8 cellular contexts compared by ENCODE assay signal in genomic region chr5:34008721-34009120, GRCh38. TPM values are rescaled to one million over a fixed set of nuclear protein-coding genes. Genes with fewer than 3 reads are reported as not detected.
DNase-seq lines count a peak whose midpoint lies in the region; ATAC-seq, FAIRE-seq and TF ChIP-seq lines count a peak whose summit lies in the region.

No MANE protein-coding gene starts in this region.

- ATAC-seq in GM21825 (IDR thresholded peaks at IDR 0.05; ENCODE audit: unreplicated experiment) = no peak

- H3K9me3 ChIP-seq in Karpas-422 (ENCODE audit: low read length) = no peaks in the 10 kb centered on the region
- no peaks in the 10 kb centered on the region for H3K9me3 ChIP-seq in muscle layer of colon (ENCODE audit: low read length)

- H3K4me1 Mint-ChIP-seq in CD14-positive monocyte = peaks cover 19% of the 10 kb centered on the region

- peaks cover 17% of the 10 kb centered on the region for H3K79me2 ChIP-seq in Karpas-422 (ENCODE audit: low read length)

- peaks cover 0 to 3% (median 2%) of the 10 kb centered on the region in 3 donors for H3K27me3 Mint-ChIP-seq in CD14-positive monocyte (ENCODE audit: low read depth in 3 of 3)

- H3K9ac ChIP-seq in Karpas-422 (ENCODE audit: low read length) (peak overlapping the region; percentile 91), muscle layer of colon (ENCODE audit: low read length) (peak overlapping the region; percentile 45)

- H2AFZ ChIP-seq in Karpas-422 (ENCODE audit: low read length) = peak overlapping the region; percentile 90; the same call in 1 of the 2 replicates

- no peaks in the 10 kb centered on the region for H3K9me2 ChIP-seq in Karpas-422 (replicated peaks; ENCODE audit: insufficient read depth, low read length)

- H3K4me1 ChIP-seq in Karpas-422 (ENCODE audit: low read length) = peaks cover 34% of the 10 kb centered on the region
- peaks cover 27% of the 10 kb centered on the region for H3K4me1 ChIP-seq in muscle layer of colon (ENCODE audit: insufficient read depth, low read length)

- DNase-seq in CD14-positive monocyte (ENCODE audit: low spot score) (no peak), Karpas-422 (peak; percentile 59), brain microvascular endothelial cell (no peak), occipital lobe (lab: John Stamatoyannopoulos, UW) (no peak), D721Med (ENCODE audit: insufficient read length, low spot score) (no peak), NCI-H187 (lab: John Stamatoyannopoulos, UW) (no peak)

- FAIRE-seq in D721Med (lab: Jason Lieb, UNC) = no peak

- H3K4me2 ChIP-seq in Karpas-422 (ENCODE audit: low read depth, low read length, poor library complexity, severe bottlenecking) = peak overlapping the region; percentile 80

- H3K27ac ChIP-seq in Karpas-422 (ENCODE audit: low read length) = peak overlapping the region; percentile 82
- H3K27ac ChIP-seq in brain microvascular endothelial cell = peak overlapping the region; percentile 81
- peak overlapping the region; percentile 79 for H3K27ac ChIP-seq in muscle layer of colon (ENCODE audit: low read depth, low read length)

- peaks cover 5% of the 10 kb centered on the region; the same call in 1 of the 2 replicates for H3K36me3 ChIP-seq in Karpas-422 (ENCODE audit: insufficient read depth, low read length)
- no peaks in the 10 kb centered on the region for H3K36me3 ChIP-seq in brain microvascular endothelial cell (replicated peaks)
- peaks cover 9% of the 10 kb centered on the region for H3K36me3 ChIP-seq in muscle layer of colon (ENCODE audit: insufficient read depth, low read length)

- no peaks in the 10 kb centered on the region for H3K27me3 ChIP-seq in Karpas-422 (ENCODE audit: low read length)
- H3K27me3 ChIP-seq in brain microvascular endothelial cell (replicated peaks) = no peaks in the 10 kb centered on the region
- no peaks in the 10 kb centered on the region for H3K27me3 ChIP-seq in muscle layer of colon (ENCODE audit: control insufficient read depth in 1 of 2, insufficient read depth in 2 of 2, low read length in 2 of 2)

- in situ Hi-C loops in brain microvascular endothelial cell (cut with HindIII; ENCODE audit: low pct_ligation_motif_present, low sequenced_read_pairs) = no loop called here

- peaks cover 0 to 5% (median 0%) of the 10 kb centered on the region in 7 donors for H3K9me3 Mint-ChIP-seq in CD14-positive monocyte

- H3K27ac Mint-ChIP-seq in CD14-positive monocyte = peak overlapping the region in 6 of 7 donors; percentile 23 to 86 (median 74)

- H3K4me3 Mint-ChIP-seq in CD14-positive monocyte = peak overlapping the region; percentile 92 to 96

- intact Hi-C loops in CD14-positive monocyte (cut with micrococcal nuclease) = no loop called here

- TF ChIP-seq CTCF in CD14-positive monocyte (IDR thresholded peaks at IDR 0.05) = no peak
- TF ChIP-seq CTCF in brain microvascular endothelial cell (IDR thresholded peaks at IDR 0.05; ENCODE audit: low read depth, low read length, missing control alignments) = no peak
- no peak for TF ChIP-seq CTCF in D721Med (IDR thresholded peaks at IDR 0.05; ENCODE audit: insufficient read depth, missing control alignments)

- no peaks in the 10 kb centered on the region for H4K20me1 ChIP-seq in Karpas-422 (ENCODE audit: insufficient read depth, low read depth, low read length)

- H3K36me3 Mint-ChIP-seq in CD14-positive monocyte = peaks cover under 1 to 11% of the 10 kb centered on the region in 2 donors

- peak overlapping the region; percentile 76 for H3K4me3 ChIP-seq in Karpas-422 (ENCODE audit: low read length)
- peak overlapping the region; percentile 83 for H3K4me3 ChIP-seq in brain microvascular endothelial cell (ENCODE audit: low read depth, low read length)
- peak overlapping the region; percentile 59 to 79 for H3K4me3 ChIP-seq in muscle layer of colon (ENCODE audit: low read depth in 1 of 2, low read length in 2 of 2)

RNA-seq across cellular contexts. Expression of gene AMACR, which starts 0.9 kb away (rescaled TPM):
- polyA plus RNA-seq in CD14-positive monocyte = 1 to 10 TPM; 4.8 to 6.1 TPM
- total RNA-seq in Karpas-422 (2014; rRNA removed; shearing (Covaris generic); ENCODE audit: low replicate concordance) = 5.4 and 10.5 TPM in 2 replicates
- total RNA-seq in occipital lobe = 10.6 TPM

RNA-seq across cellular contexts. Expression of gene SLC45A2, which starts 24.2 kb away (rescaled TPM):
- not detected for polyA plus RNA-seq in CD14-positive monocyte
- total RNA-seq in Karpas-422 (2014; rRNA removed; shearing (Covaris generic); ENCODE audit: low replicate concordance) = not detected in 2 replicates
- total RNA-seq in occipital lobe = 0.16 TPM

RNA-seq across cellular contexts. Expression of gene C1QTNF3, which starts 34.3 kb away (rescaled TPM):
- polyA plus RNA-seq in CD14-positive monocyte = not detected
- 12.9 and 20.5 TPM in 2 replicates for total RNA-seq in Karpas-422 (2014; rRNA removed; shearing (Covaris generic); ENCODE audit: low replicate concordance)
- 11.7 TPM for total RNA-seq in occipital lobe
